ENCODE assay signal across 26 cellular contexts in the genomic region with DNA sequence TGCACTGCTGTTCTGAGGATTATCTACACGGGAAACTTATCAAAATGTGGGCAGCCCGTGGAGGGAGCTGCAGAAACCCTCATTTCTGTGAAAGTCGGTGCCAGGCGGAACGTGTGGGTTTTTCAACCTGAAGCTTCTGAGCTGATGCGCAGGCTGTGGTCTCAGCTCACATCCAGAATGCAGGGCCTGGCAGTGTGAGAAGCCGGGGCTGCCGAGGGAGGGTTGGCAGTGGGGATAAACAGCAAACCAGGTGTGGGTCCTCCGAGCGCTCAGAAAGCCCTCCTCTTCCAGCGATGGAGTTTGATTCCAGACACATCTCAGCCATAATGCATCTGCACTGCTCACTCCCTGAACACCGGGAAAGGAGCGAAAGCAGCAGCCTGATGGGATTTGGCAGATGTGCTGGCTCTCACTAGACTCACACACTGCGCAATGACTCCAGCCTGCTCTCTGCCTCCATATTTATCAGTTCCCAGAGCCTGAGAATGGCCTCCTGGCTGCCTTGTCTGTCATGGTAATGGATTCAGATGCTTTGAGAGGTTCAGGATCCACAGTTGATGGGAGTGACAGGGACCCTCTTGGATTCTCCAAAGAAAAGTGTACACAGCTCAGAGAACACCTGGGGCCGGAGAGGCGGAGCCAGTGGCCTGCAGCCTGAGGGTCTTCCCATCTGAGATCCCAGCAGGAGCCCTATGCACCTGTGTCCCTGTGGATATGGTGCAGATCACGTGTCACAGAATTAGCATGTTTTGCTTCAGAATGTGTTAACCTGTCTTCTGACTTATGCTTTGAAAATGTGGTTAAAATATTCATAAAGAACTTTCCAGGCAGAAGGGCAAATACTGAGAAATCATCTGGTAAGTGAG.
DNase-seq lines count a peak whose midpoint lies in the region; ATAC-seq and TF ChIP-seq lines count a peak whose summit lies in the region.
"Had no signal": no experiment of that assay in that cellular context is flagged by ENCODE, and none has a peak within 500 bp of the region (broad histone marks: within the 10 kb centered on the region; RNA-seq: fewer than 3 reads in every experiment).

No MANE protein-coding gene starts in this region.

- H3K9me3 ChIP-seq in CD8-positive, alpha-beta T cell (ENCODE audit: low read length), result no peaks in the 10 kb centered on the region
- H3K9me3 ChIP-seq: esophagus muscularis mucosa, heart right ventricle, mucosa of descending colon, ovary, suprapubic skin had no signal

- ATAC-seq in CD8-positive, alpha-beta T cell, result no peak
- ATAC-seq in T-cell (replicated peaks in 1 of 4), result peak in 1 of 4 experiments; percentile 38
- ATAC-seq: foreskin keratinocyte, GM12878, heart right ventricle, mucosa of descending colon had no signal

- DNase-seq in NCI-H82 (lab: John Stamatoyannopoulos, UW) (peak; percentile 55), NCI-H82 treated with DMSO at 0.1 percent for 48 hours (lab: John Stamatoyannopoulos, UW; ENCODE audit: unreplicated experiment) (no peak), T-cell (no peak), posterior vena cava (ENCODE audit: low spot score) (peak; percentile 37), NCI-H2171 treated with DMSO at 0.1 percent for 48 hours (lab: John Stamatoyannopoulos, UW) (no peak), SW 1271 (lab: John Stamatoyannopoulos, UW) (no peak)
- no peak for DNase-seq in CD8-positive, alpha-beta T cell
- DNase-seq in stimulated activated CD4-positive, alpha-beta T cell treated with anti-CD3 and anti-CD28 coated beads, Interleukin-4, amount 100 ng/mL, for 24 hours, result no peak
- DNase-seq: 8988T, dermis blood vessel endothelial cell, EL, foreskin keratinocyte, heart right ventricle, mucosa of descending colon, NCI-H1092 treated with DMSO at 0.1 percent for 48 hours, NCI-H2029 treated with DMSO at 0.1 percent for 48 hours, NCI-H2227 treated with DMSO at 0.1 percent for 48 hours, NCI-H748 treated with DMSO at 0.1 percent for 48 hours, nephron progenitor cell, ovary, RPMI8226 had no signal

- H3K9me3 Mint-ChIP-seq in CD8-positive, alpha-beta T cell, result no peaks in the 10 kb centered on the region
- no peaks in the 10 kb centered on the region for H3K9me3 Mint-ChIP-seq in T-cell
- H3K9me3 Mint-ChIP-seq: CD14-positive monocyte, IgD-negative memory B cell, nephron progenitor cell had no signal

- H3K27ac ChIP-seq in CD8-positive, alpha-beta T cell (ENCODE audit: low read depth, low read length), result no peak overlapping the region
- H3K27ac ChIP-seq: esophagus muscularis mucosa, foreskin keratinocyte, heart right ventricle, ovary, suprapubic skin had no signal

- no peaks in the 10 kb centered on the region for H3K36me3 Mint-ChIP-seq in CD8-positive, alpha-beta T cell
- H3K36me3 Mint-ChIP-seq in T-cell, result no peaks in the 10 kb centered on the region
- H3K36me3 Mint-ChIP-seq: CD14-positive monocyte, IgD-negative memory B cell had no signal

- no peak overlapping the region for H3K4me3 ChIP-seq in CD8-positive, alpha-beta T cell (ENCODE audit: low read depth, low read length)
- H3K4me3 ChIP-seq: esophagus muscularis mucosa, GM12878, heart right ventricle, mucosa of descending colon, ovary, suprapubic skin had no signal

- intact Hi-C loops in CD8-positive, alpha-beta T cell (cut with DNase I, micrococcal nuclease), result no loop called here
- intact Hi-C loops in posterior vena cava (cut with DNase I), result no loop called here

- POLR2A ChIA-PET in CD8-positive, alpha-beta T cell (lab: Charles Lee), result no interaction called here
- POLR2A ChIA-PET in T-cell (lab: Charles Lee), result no interaction called here

- H3K27ac Mint-ChIP-seq in CD8-positive, alpha-beta T cell, result no peak overlapping the region
- no peak overlapping the region for H3K27ac Mint-ChIP-seq in T-cell
- H3K27ac Mint-ChIP-seq: CD14-positive monocyte, nephron progenitor cell had no signal

- no peaks in the 10 kb centered on the region for H3K27me3 ChIP-seq in CD8-positive, alpha-beta T cell (ENCODE audit: insufficient read depth, low read length)
- H3K27me3 ChIP-seq: foreskin keratinocyte, ovary, suprapubic skin had no signal

- CTCF ChIA-PET in CD8-positive, alpha-beta T cell (lab: Charles Lee), result no interaction called here
- CTCF ChIA-PET in T-cell (lab: Charles Lee), result no interaction called here

- no peak for TF ChIP-seq CTCF in CD8-positive, alpha-beta T cell (IDR thresholded peaks at IDR 0.05)

- H3K36me3 ChIP-seq in CD8-positive, alpha-beta T cell (ENCODE audit: insufficient read depth, low read length), result no peaks in the 10 kb centered on the region
- H3K36me3 ChIP-seq: esophagus muscularis mucosa, heart right ventricle, ovary, suprapubic skin had no signal

- H3K27me3 Mint-ChIP-seq in CD8-positive, alpha-beta T cell (ENCODE audit: low read depth), result peaks cover 2% of the 10 kb centered on the region
- H3K27me3 Mint-ChIP-seq in T-cell, result no peaks in the 10 kb centered on the region
- H3K27me3 Mint-ChIP-seq: IgD-negative memory B cell had no signal

- H3K4me3 Mint-ChIP-seq in CD8-positive, alpha-beta T cell, result peak overlapping the region; percentile 3
- H3K4me3 Mint-ChIP-seq in T-cell, result peak overlapping the region in 2 of 3 donors; percentile 23 to 36
- H3K4me3 Mint-ChIP-seq: CD14-positive monocyte, IgD-negative memory B cell, nephron progenitor cell had no signal

- no peaks in the 10 kb centered on the region for H3K4me1 ChIP-seq in CD8-positive, alpha-beta T cell (ENCODE audit: insufficient read depth, low read length)
- H3K4me1 ChIP-seq: esophagus muscularis mucosa, foreskin keratinocyte, heart right ventricle, suprapubic skin had no signal

- peaks cover 5% of the 10 kb centered on the region for H3K4me1 Mint-ChIP-seq in CD8-positive, alpha-beta T cell (ENCODE audit: low read depth)
- H3K4me1 Mint-ChIP-seq in T-cell, result peaks cover 3 to 12% (median 10%) of the 10 kb centered on the region in 3 donors
- H3K4me1 Mint-ChIP-seq: CD14-positive monocyte, IgD-negative memory B cell had no signal

Comparison
In these comparisons a context has a peak if more than half of its experiments do, and no peak if none do; other contexts are left out.
1. DNase-seq: peak in NCI-H82 (single experiment) and posterior vena cava (single experiment); none in NCI-H82 treated with DMSO at 0.1 percent for 48 hours (single experiment), CD8-positive, alpha-beta T cell (0 of 7), T-cell (0 of 34), stimulated activated CD4-positive, alpha-beta T cell treated with anti-CD3 and anti-CD28 coated beads, Interleukin-4, amount 100 ng/mL, for 24 hours (single experiment), NCI-H2171 treated with DMSO at 0.1 percent for 48 hours (single experiment) and SW 1271 (0 of 2).